In genomic region chr21:36310016-36310415, GRCh38 we compare ENCODE assay signal across 12 cellular contexts. TPM values are rescaled to one million over a fixed set of nuclear protein-coding genes. Genes with fewer than 3 reads are reported as not detected.
DNase-seq lines count a peak whose midpoint lies in the region; ATAC-seq and TF ChIP-seq lines count a peak whose summit lies in the region.
"Had no signal": no experiment of that assay in that cellular context is flagged by ENCODE, and none has a peak within 500 bp of the region (broad histone marks: within the 10 kb centered on the region; RNA-seq: fewer than 3 reads in every experiment).

No MANE protein-coding gene starts in this region.

- no peak overlapping the region for H3K4me3 ChIP-seq in endodermal cell (ENCODE audit: low read length)

- no peaks in the 10 kb centered on the region for H3K9me3 ChIP-seq in endodermal cell (ENCODE audit: control insufficient read depth, low read length)

- H3K27me3 ChIP-seq in endodermal cell (ENCODE audit: control insufficient read depth, insufficient read depth, low read length, poor library complexity, severe bottlenecking), result no peaks in the 10 kb centered on the region

- peak; percentile 99 for ATAC-seq in activated CD4-positive, alpha-beta T cell treated with anti-CD3 and anti-CD28 coated beads for 36 hours
- ATAC-seq in HG02870 (IDR thresholded peaks at IDR 0.05; ENCODE audit: unreplicated experiment), result peak; percentile 93
- peak; percentile 93 for ATAC-seq in activated B cell treated with CpG ODN at 0.5 μM for 24 hours (ENCODE audit: low read depth)
- ATAC-seq: Panc1 had no signal

- H3K27ac Mint-ChIP-seq in activated CD4-positive, alpha-beta T cell treated with anti-CD3 and anti-CD28 coated beads for 36 hours, result peak overlapping the region; percentile 79
- peak overlapping the region; percentile 86 for H3K27ac Mint-ChIP-seq in activated B cell treated with CpG ODN at 0.5 μM for 24 hours
- no peak overlapping the region for H3K27ac Mint-ChIP-seq in endodermal cell
- no peak overlapping the region for H3K27ac Mint-ChIP-seq in glutamatergic neuron (ENCODE audit: unreplicated experiment)
- H3K27ac Mint-ChIP-seq: activated naive CD4-positive, alpha-beta T cell treated with anti-CD3 and anti-CD28 coated beads, Interleukin-2, amount 50 U/mL, for 24 hours had no signal

- no peaks in the 10 kb centered on the region for H3K4me1 ChIP-seq in endodermal cell (ENCODE audit: control insufficient read depth, insufficient read depth, low read length)

- no peak overlapping the region for H3K9ac ChIP-seq in endodermal cell (ENCODE audit: extremely low read depth, low read length, poor library complexity, severe bottlenecking)

- peaks cover 7% of the 10 kb centered on the region for H3K9me3 Mint-ChIP-seq in activated CD4-positive, alpha-beta T cell treated with anti-CD3 and anti-CD28 coated beads for 36 hours (ENCODE audit: low read depth)
- H3K9me3 Mint-ChIP-seq in activated B cell treated with CpG ODN at 0.5 μM for 24 hours, result peaks cover 2% of the 10 kb centered on the region
- peaks cover 27% of the 10 kb centered on the region for H3K9me3 Mint-ChIP-seq in endodermal cell
- H3K9me3 Mint-ChIP-seq in glutamatergic neuron (ENCODE audit: unreplicated experiment), result peaks cover 4% of the 10 kb centered on the region
- H3K9me3 Mint-ChIP-seq: activated naive CD4-positive, alpha-beta T cell treated with anti-CD3 and anti-CD28 coated beads, Interleukin-2, amount 50 U/mL, for 24 hours had no signal

- no peak overlapping the region for H3K4me3 Mint-ChIP-seq in activated CD4-positive, alpha-beta T cell treated with anti-CD3 and anti-CD28 coated beads for 36 hours
- H3K4me3 Mint-ChIP-seq in activated B cell treated with CpG ODN at 0.5 μM for 24 hours (peak overlapping the region; percentile 51), endodermal cell (no peak overlapping the region), glutamatergic neuron (ENCODE audit: unreplicated experiment) (no peak overlapping the region)
- H3K4me3 Mint-ChIP-seq: activated naive CD4-positive, alpha-beta T cell treated with anti-CD3 and anti-CD28 coated beads, Interleukin-2, amount 50 U/mL, for 24 hours had no signal

- peak; percentile 83 for DNase-seq in activated CD4-positive, alpha-beta T cell treated with anti-CD3 and anti-CD28 coated beads for 36 hours
- no peak for DNase-seq in activated CD4-positive, alpha-beta T cell treated with anti-CD3 and anti-CD28 coated beads, Interleukin-2, amount 50 U/mL, for 4 hours
- DNase-seq in activated B cell treated with CpG ODN at 0.5 μM for 24 hours (no peak), NCI-H82 (lab: John Stamatoyannopoulos, UW) (no peak), endodermal cell (no peak), glutamatergic neuron (no peak)
- peak; percentile 17 to 47 for DNase-seq in stimulated activated CD4-positive, alpha-beta T cell treated with anti-CD3 and anti-CD28 coated beads, Interleukin-4, amount 100 ng/mL, for 48 hours (ENCODE audit: low read depth in 2 of 2)

- POLR2A ChIA-PET in activated CD4-positive, alpha-beta T cell treated with anti-CD3 and anti-CD28 coated beads for 36 hours (lab: Charles Lee), result interaction anchor here (0.7 to 3.0 kb wide), 5 partner anchors 10 to 174 kb away, joined by 3 to 23 read pairs (median 4); partner anchors contain the start of gene MORC3
- POLR2A ChIA-PET in activated B cell treated with CpG ODN at 0.5 μM for 24 hours (lab: Charles Lee), result interaction anchor here (0.5 to 5.3 kb wide), 11 partner anchors 9 to 92 kb away, joined by 4 to 74 read pairs (median 12); partner anchors contain the start of gene MORC3

- peaks cover 7% of the 10 kb centered on the region for H3K4me1 Mint-ChIP-seq in activated CD4-positive, alpha-beta T cell treated with anti-CD3 and anti-CD28 coated beads for 36 hours
- H3K4me1 Mint-ChIP-seq in activated B cell treated with CpG ODN at 0.5 μM for 24 hours (peaks cover 34% of the 10 kb centered on the region), endodermal cell (no peaks in the 10 kb centered on the region), glutamatergic neuron (ENCODE audit: low read depth, unreplicated experiment) (no peaks in the 10 kb centered on the region)

- 98 to 100% methylated on average over 2 to 7 of the region's 7 CpGs for WGBS in endodermal cell (ENCODE audit: insufficient coverage in 1 of 2, insufficient read length in 1 of 2), 2 experiments

- H3K36me3 Mint-ChIP-seq in activated CD4-positive, alpha-beta T cell treated with anti-CD3 and anti-CD28 coated beads for 36 hours (ENCODE audit: low read depth), result no peaks in the 10 kb centered on the region
- H3K36me3 Mint-ChIP-seq in activated B cell treated with CpG ODN at 0.5 μM for 24 hours (ENCODE audit: low read depth) (no peaks in the 10 kb centered on the region), endodermal cell (ENCODE audit: low read depth) (no peaks in the 10 kb centered on the region), glutamatergic neuron (ENCODE audit: unreplicated experiment) (no peaks in the 10 kb centered on the region)

- intact Hi-C loops in activated CD4-positive, alpha-beta T cell treated with anti-CD3 and anti-CD28 coated beads for 36 hours (cut with DNase I, micrococcal nuclease), result loop anchor here (1.0 kb wide), 3 partner anchors 10 to 21 kb away; partner anchors contain the start of gene MORC3 (in 2 of the 2)
- intact Hi-C loops in activated B cell treated with CpG ODN at 0.5 μM for 24 hours (cut with micrococcal nuclease), result loop anchor here (1.0 kb wide), 4 partner anchors 10 to 55 kb away; partner anchors contain the start of gene MORC3

- no peaks in the 10 kb centered on the region for H3K27me3 Mint-ChIP-seq in activated CD4-positive, alpha-beta T cell treated with anti-CD3 and anti-CD28 coated beads for 36 hours
- H3K27me3 Mint-ChIP-seq in activated B cell treated with CpG ODN at 0.5 μM for 24 hours, result no peaks in the 10 kb centered on the region
- peaks cover 1% of the 10 kb centered on the region for H3K27me3 Mint-ChIP-seq in endodermal cell (ENCODE audit: insufficient read depth)
- peaks cover 5% of the 10 kb centered on the region for H3K27me3 Mint-ChIP-seq in glutamatergic neuron (ENCODE audit: unreplicated experiment)
- H3K27me3 Mint-ChIP-seq: activated naive CD4-positive, alpha-beta T cell treated with anti-CD3 and anti-CD28 coated beads, Interleukin-2, amount 50 U/mL, for 24 hours had no signal

- CTCF ChIA-PET in activated CD4-positive, alpha-beta T cell treated with anti-CD3 and anti-CD28 coated beads for 36 hours (lab: Charles Lee), result interaction anchor here (1.3 to 1.5 kb wide), 4 partner anchors 9 to 21 kb away, joined by 4 read pairs; partner anchors contain the start of gene MORC3
- CTCF ChIA-PET in activated B cell treated with CpG ODN at 0.5 μM for 24 hours (lab: Charles Lee), result interaction anchor here (0.9 to 1.7 kb wide), 2 partner anchors 10 to 12 kb away, joined by 4 to 5 read pairs; partner anchors contain the start of gene MORC3

- H3K27ac ChIP-seq in endodermal cell (ENCODE audit: low read depth, low read length), result no peak overlapping the region
- H3K27ac ChIP-seq: 22Rv1, epithelial cell of prostate had no signal

- no peak for TF ChIP-seq CTCF in activated B cell treated with CpG ODN at 0.5 μM for 24 hours (IDR thresholded peaks at IDR 0.05)
- TF ChIP-seq CTCF in endodermal cell (conservative IDR thresholded peaks at IDR 0.05), result no peak
- no peak for TF ChIP-seq CTCF in glutamatergic neuron (IDR thresholded peaks at IDR 0.05; ENCODE audit: partially characterized antibody, unreplicated experiment)

- no peaks in the 10 kb centered on the region for H3K36me3 ChIP-seq in endodermal cell (ENCODE audit: control insufficient read depth, insufficient read depth, low read length)

RNA-seq across cellular contexts. Expression of gene MORC3, which starts 10.0 kb away (rescaled TPM):
- total RNA-seq in activated CD4-positive, alpha-beta T cell treated with anti-CD3 and anti-CD28 coated beads for 36 hours, result 10 to 100 TPM; 23.9 to 25.0 TPM
- total RNA-seq in activated B cell treated with CpG ODN at 0.5 μM for 24 hours (55.4 and 65.6 TPM in 2 replicates), endodermal cell (10 to 100 TPM; 17.8 to 23.3 TPM), glutamatergic neuron (ENCODE audit: unreplicated experiment) (34.7 TPM)
- polyA plus RNA-seq in endodermal cell (2013, experiment 1 of 2), result 21.3 TPM
- polyA plus RNA-seq in endodermal cell (2013, experiment 2 of 2), result 22.7 TPM

Comparison
In these comparisons a context has a peak if more than half of its experiments do, and no peak if none do; other contexts are left out.
1. DNase-seq: peak in activated CD4-positive, alpha-beta T cell treated with anti-CD3 and anti-CD28 coated beads for 36 hours (single experiment) and stimulated activated CD4-positive, alpha-beta T cell treated with anti-CD3 and anti-CD28 coated beads, Interleukin-4, amount 100 ng/mL, for 48 hours (2 of 2); none in activated CD4-positive, alpha-beta T cell treated with anti-CD3 and anti-CD28 coated beads, Interleukin-2, amount 50 U/mL, for 4 hours (0 of 2), activated B cell treated with CpG ODN at 0.5 μM for 24 hours (single experiment), NCI-H82 (single experiment), endodermal cell (single experiment) and glutamatergic neuron (single experiment).
2. H3K27ac Mint-ChIP-seq: peak in activated CD4-positive, alpha-beta T cell treated with anti-CD3 and anti-CD28 coated beads for 36 hours (single experiment) and activated B cell treated with CpG ODN at 0.5 μM for 24 hours (single experiment); none in endodermal cell (single experiment) and glutamatergic neuron (single experiment).
3. Peak in every context shown above with its lines, with median percentiles within 50 percentile points of each other: ATAC-seq.